8 cellular contexts compared by ENCODE assay signal in genomic region chr10:104350146-104350635, GRCh38. TPM values are rescaled to one million over a fixed set of nuclear protein-coding genes. Genes with fewer than 3 reads are reported as not detected.
DNase-seq lines count a peak whose midpoint lies in the region; ATAC-seq, FAIRE-seq and TF ChIP-seq lines count a peak whose summit lies in the region.

No MANE protein-coding gene starts in this region.

- peak overlapping the region; percentile 52 for H2AFZ ChIP-seq in endothelial cell of umbilical vein (ENCODE audit: low read depth, low read length)

- H4K20me1 ChIP-seq in endothelial cell of umbilical vein (replicated peaks; ENCODE audit: control insufficient read depth, extremely low read depth, insufficient read depth, low read length) = no peaks in the 10 kb centered on the region

- H3K4me3 ChIP-seq in HUES6 (ENCODE audit: low read depth, low read length) (peak overlapping the region; percentile 2; the same call in 1 of the 2 replicates), endothelial cell of umbilical vein (replicated peaks in 1 of 3; ENCODE audit: insufficient read depth in 1 of 3, low read depth in 1 of 3, low read length in 3 of 3) (no peak overlapping the region)

- H3K27ac ChIP-seq in HUES6 (ENCODE audit: low read depth, low read length) = peak overlapping the region; percentile 2; the same call in 1 of the 2 replicates
- H3K27ac ChIP-seq in endothelial cell of umbilical vein (ENCODE audit: insufficient read depth, low read depth, low read length) = no peak overlapping the region

- FAIRE-seq in endothelial cell of umbilical vein (lab: Jason Lieb, UNC) = peak; percentile 88

- no TSS peak for BruUV-seq in endothelial cell of umbilical vein (replicated peaks; lab: Mats Ljungman, UMichigan)

- peak; percentile 44 for ATAC-seq in GM21529 (IDR thresholded peaks at IDR 0.05; ENCODE audit: unreplicated experiment)

- H3K4me1 ChIP-seq in HUES6 (ENCODE audit: control insufficient read depth, insufficient read depth, low read length) (peaks cover 14% of the 10 kb centered on the region), endothelial cell of umbilical vein (ENCODE audit: control insufficient read depth, extremely low read depth, insufficient read depth, low read length) (peaks cover 13% of the 10 kb centered on the region)

- intact Hi-C loops in endothelial cell of umbilical vein (cut with micrococcal nuclease) = loop anchor here (1.0 kb wide), 5 partner anchors 11 to 305 kb away; no protein-coding TSS in a partner anchor

- TF ChIP-seq POLR2A in endothelial cell of umbilical vein (IDR thresholded peaks at IDR 0.05; ENCODE audit: low read depth, low read length) = no peak

- CTCF ChIA-PET in endothelial cell of umbilical vein (lab: Charles Lee) = interaction anchor here (0.7 to 6.0 kb wide), 10 partner anchors 11 to 76 kb away, joined by 3 to 136 read pairs (median 11); partner anchors contain the start of gene ITPRIP

- H3K9ac ChIP-seq in HUES6 (ENCODE audit: low read length) = peak overlapping the region; percentile 63
- no peak overlapping the region for H3K9ac ChIP-seq in endothelial cell of umbilical vein (replicated peaks; ENCODE audit: extremely low read depth, insufficient read depth, low read length)

- TF ChIP-seq CTCF in endothelial cell of umbilical vein (IDR thresholded peaks at IDR 0.05; ENCODE audit: extremely low read depth in 1 of 2, insufficient read depth in 1 of 2, low read depth in 1 of 2, low read length in 2 of 2) = peak; percentile 42 to 52

- H3K9me3 ChIP-seq in HUES6 (ENCODE audit: control insufficient read depth, insufficient read depth, low read depth, low read length) = no peaks in the 10 kb centered on the region
- H3K9me3 ChIP-seq in endothelial cell of umbilical vein (replicated peaks; ENCODE audit: control insufficient read depth, insufficient read depth, low read length) = no peaks in the 10 kb centered on the region

- peak overlapping the region; percentile 13 for H3K4me2 ChIP-seq in endothelial cell of umbilical vein (ENCODE audit: insufficient read depth, low read length)

- POLR2A ChIA-PET in endothelial cell of umbilical vein (lab: Charles Lee) = no interaction called here

- dilution Hi-C loops in endothelial cell of umbilical vein (cut with MboI; ENCODE audit: extremely low pct_ligation_motif_present, low sequenced_read_pairs) = no loop called here

- H3K27me3 ChIP-seq in HUES6 (ENCODE audit: control insufficient read depth, insufficient read depth, low read length) (peaks cover 21% of the 10 kb centered on the region), endothelial cell of umbilical vein (ENCODE audit: control insufficient read depth in 2 of 2, insufficient read depth in 2 of 2, low read length in 2 of 2) (no peaks in the 10 kb centered on the region)

- H3K79me2 ChIP-seq in endothelial cell of umbilical vein (ENCODE audit: control insufficient read depth, insufficient read depth, low read length) = no peaks in the 10 kb centered on the region

- H3K36me3 ChIP-seq in HUES6 (ENCODE audit: control insufficient read depth, insufficient read depth, low read length) (no peaks in the 10 kb centered on the region), endothelial cell of umbilical vein (ENCODE audit: control insufficient read depth in 2 of 2, extremely low read depth in 1 of 2, insufficient read depth in 2 of 2, low read length in 2 of 2) (no peaks in the 10 kb centered on the region)

- no peaks in the 10 kb centered on the region for H3K9me1 ChIP-seq in endothelial cell of umbilical vein (replicated peaks; ENCODE audit: control insufficient read depth, extremely low read depth, insufficient read depth, low read length)

- DNase-seq in NCI-H2171 treated with DMSO at 0.1 percent for 48 hours (lab: John Stamatoyannopoulos, UW) (peak; percentile 59), NCI-H2171 (lab: John Stamatoyannopoulos, UW) (no peak), RKO (ENCODE audit: low spot score) (peak; percentile 80), endothelial cell of umbilical vein (ENCODE audit: low read depth, low spot score) (peak; percentile 79), myocyte (ENCODE audit: low read depth) (peak; percentile 64), activated gamma-delta T cell treated with Interleukin-2 at 50 U/mL for 16 hours (no peak)

TF ChIP-seq in endothelial cell of umbilical vein, 7 proteins besides CTCF, POLR2A, EP300 and RAD21:
- TF ChIP-seq FOS (IDR thresholded peaks at IDR 0.05; ENCODE audit: borderline replicate concordance, insufficient read depth, low read length) (no peak), JUN (IDR thresholded peaks at IDR 0.05; ENCODE audit: borderline replicate concordance, insufficient read depth, insufficient read length, low read depth) (peak; percentile 22)
TF ChIP-seq in endothelial cell of umbilical vein: peak in this region for 1.

RNA-seq across cellular contexts. Expression of gene CFAP58, which starts 3.4 kb away (rescaled TPM):
- total RNA-seq in endothelial cell of umbilical vein (0.29 and 0.35 TPM in 2 replicates), myocyte (0.56 and 0.62 TPM in 2 replicates)
- 0.03 and 0.07 TPM in 2 replicates for polyA plus RNA-seq in endothelial cell of umbilical vein
- 0.10 and 0.17 TPM in 2 replicates for polyA plus RNA-seq in endothelial cell of umbilical vein (2011; cell fraction: cytosol; rRNA removed)
- polyA plus RNA-seq in endothelial cell of umbilical vein (2011; cell fraction: nucleus; rRNA removed) = 1.0 and 1.5 TPM in 2 replicates
- 0.55 and 0.61 TPM in 2 replicates for polyA plus RNA-seq in endothelial cell of umbilical vein (2012)
- 0.07 TPM in 1 of 2 replicates, not detected in the other for polyA minus RNA-seq in endothelial cell of umbilical vein
- polyA minus RNA-seq in endothelial cell of umbilical vein (2011; cell fraction: cytosol; rRNA and poly(A)+ RNA removed) = not detected
- polyA minus RNA-seq in endothelial cell of umbilical vein (2011; cell fraction: nucleus; rRNA and poly(A)+ RNA removed) = 0.34 and 0.72 TPM in 2 replicates
- polyA plus RNA-seq in myocyte (2012) = 0.13 TPM

RNA-seq across cellular contexts. Expression of gene ITPRIP, which starts 11.9 kb away (rescaled TPM):
- total RNA-seq in endothelial cell of umbilical vein (31.4 and 33.3 TPM in 2 replicates), myocyte (4.4 and 5.2 TPM in 2 replicates)
- 27.5 and 33.2 TPM in 2 replicates for polyA plus RNA-seq in endothelial cell of umbilical vein
- polyA plus RNA-seq in endothelial cell of umbilical vein (2011; cell fraction: cytosol; rRNA removed) = 30.0 and 32.0 TPM in 2 replicates
- polyA plus RNA-seq in endothelial cell of umbilical vein (2011; cell fraction: nucleus; rRNA removed) = 46.1 and 47.6 TPM in 2 replicates
- polyA plus RNA-seq in endothelial cell of umbilical vein (2012) = 33.9 and 36.0 TPM in 2 replicates
- polyA minus RNA-seq in endothelial cell of umbilical vein = 41.3 and 46.5 TPM in 2 replicates
- 13.7 TPM for polyA minus RNA-seq in endothelial cell of umbilical vein (2011; cell fraction: cytosol; rRNA and poly(A)+ RNA removed)
- 69.6 and 71.3 TPM in 2 replicates for polyA minus RNA-seq in endothelial cell of umbilical vein (2011; cell fraction: nucleus; rRNA and poly(A)+ RNA removed)
- polyA plus RNA-seq in myocyte (2012) = 11.3 TPM

Comparison
In these comparisons a context has a peak if more than half of its experiments do, and no peak if none do; other contexts are left out.
1. DNase-seq: peak in NCI-H2171 treated with DMSO at 0.1 percent for 48 hours (single experiment), RKO (single experiment), endothelial cell of umbilical vein (single experiment) and myocyte (single experiment); none in NCI-H2171 (single experiment) and activated gamma-delta T cell treated with Interleukin-2 at 50 U/mL for 16 hours (single experiment).